In genomic region chr16:29891525-29892457, GRCh38 we compare ENCODE assay signal across 1 cellular context.
A peak's percentile ranks its signal among the peaks of the same experiment; 100 is the strongest.
TF ChIP-seq lines count a peak whose summit lies in the region.

No MANE protein-coding gene starts in this region.

TF ChIP-seq in HepG2, 621 proteins besides CTCF, POLR2A, EP300 and RAD21 (continued from another document and continues in another):
- TF ChIP-seq AFF4 (CRISPR knock-in tag; IDR thresholded peaks at IDR 0.05) (no peak), SNAPC4 (CRISPR knock-in tag; IDR thresholded peaks at IDR 0.05) (no peak), ZNF20 (CRISPR knock-in tag; IDR thresholded peaks at IDR 0.05) (no peak), SP140L (CRISPR knock-in tag; IDR thresholded peaks at IDR 0.05; ENCODE audit: borderline replicate concordance) (no peak), ZFP36L1 (CRISPR knock-in tag; IDR thresholded peaks at IDR 0.05) (peak; percentile 44; the same call in 1 of the 2 replicates), ZBTB2 (CRISPR knock-in tag; IDR thresholded peaks at IDR 0.05; ENCODE audit: low read depth) (no peak), ZBTB46 (CRISPR knock-in tag; IDR thresholded peaks at IDR 0.05; ENCODE audit: borderline replicate concordance) (no peak), BCLAF1 (IDR thresholded peaks at IDR 0.05) (no peak), MAX (IDR thresholded peaks at IDR 0.05) (peak; percentile 54; the same call in 1 of the 2 replicates), EZH2 (conservative IDR thresholded peaks at IDR 0.05; ENCODE audit: low read depth, low read length) (no peak), TFDP1 (CRISPR knock-in tag; IDR thresholded peaks at IDR 0.05; ENCODE audit: borderline replicate concordance) (no peak), DR1 (CRISPR knock-in tag; IDR thresholded peaks at IDR 0.05) (no peak), ZNF274 (CRISPR knock-in tag; IDR thresholded peaks at IDR 0.05) (no peak), GPN1 (CRISPR knock-in tag; IDR thresholded peaks at IDR 0.05; ENCODE audit: borderline replicate concordance) (no peak), ZKSCAN1 (IDR thresholded peaks at IDR 0.05; ENCODE audit: low read length) (no peak), ZNF24 (IDR thresholded peaks at IDR 0.05) (no peak), TCF7L2 (IDR thresholded peaks at IDR 0.05; ENCODE audit: low read depth, low read length) (no peak), EHMT2 (IDR thresholded peaks at IDR 0.05; ENCODE audit: borderline replicate concordance, low read depth, low read length) (peak; percentile 84; the same call in 1 of the 2 replicates), ZNF839 (CRISPR knock-in tag; IDR thresholded peaks at IDR 0.05; ENCODE audit: borderline replicate concordance) (no peak), ZNF225 (CRISPR knock-in tag; IDR thresholded peaks at IDR 0.05) (no peak), SIN3A (IDR thresholded peaks at IDR 0.05; ENCODE audit: borderline replicate concordance, low read depth, low read length) (no peak), KDM5A (IDR thresholded peaks at IDR 0.05; ENCODE audit: borderline replicate concordance, low read length) (no peak), BRCA1 (CRISPR knock-in tag; IDR thresholded peaks at IDR 0.05) (0 out of 2 replicates have a peak, but pooled peaks have one; percentile 49), MYPOP (CRISPR knock-in tag; IDR thresholded peaks at IDR 0.05) (0 out of 2 replicates have a peak, but pooled peaks have one; percentile 23), ZNF781 (CRISPR knock-in tag; IDR thresholded peaks at IDR 0.05; ENCODE audit: borderline replicate concordance, not compliant biosample characterization) (no peak), ZNF792 (CRISPR knock-in tag; IDR thresholded peaks at IDR 0.05) (0 out of 2 replicates have a peak, but pooled peaks have one; percentile 70), ZNF30 (CRISPR knock-in tag; IDR thresholded peaks at IDR 0.05) (no peak), BCL3 (CRISPR knock-in tag; IDR thresholded peaks at IDR 0.05) (no peak), ZNF7 (CRISPR knock-in tag; IDR thresholded peaks at IDR 0.05) (no peak), MLX (CRISPR knock-in tag; IDR thresholded peaks at IDR 0.05) (0 out of 2 replicates have a peak, but pooled peaks have one; percentile 14), ZNF549 (CRISPR knock-in tag; IDR thresholded peaks at IDR 0.05) (no peak), ZBTB26 (CRISPR knock-in tag; IDR thresholded peaks at IDR 0.05; ENCODE audit: borderline replicate concordance) (no peak)
